8 cellular contexts compared by ENCODE assay signal in the genomic region with DNA sequence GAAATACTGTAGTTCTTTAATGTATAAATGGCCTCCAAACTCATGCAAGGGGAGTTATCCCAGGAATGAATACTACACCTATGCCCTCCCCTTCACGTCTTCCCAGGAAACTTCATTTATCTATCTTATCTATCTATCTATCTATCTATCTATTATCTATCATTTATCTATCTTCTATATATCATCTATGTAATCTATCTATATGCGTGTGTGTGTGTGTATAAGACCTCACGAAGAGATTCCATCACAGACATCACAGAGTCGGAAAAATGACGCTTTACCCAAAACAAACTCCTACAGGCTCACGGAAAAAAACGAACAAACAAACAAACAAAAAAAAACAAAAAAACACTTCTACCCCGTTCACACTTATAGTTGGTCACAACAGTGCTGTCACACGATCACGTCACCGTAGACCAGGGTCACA. TPM values are rescaled to one million over a fixed set of nuclear protein-coding genes. Genes with fewer than 3 reads are reported as not detected.
DNase-seq lines count a peak whose midpoint lies in the region; ATAC-seq and TF ChIP-seq lines count a peak whose summit lies in the region.

No MANE protein-coding gene starts in this region.

- peaks cover 63% of the 10 kb centered on the region for H3K36me3 Mint-ChIP-seq in natural killer cell treated with Interleukin-12 subunit alpha and Interleukin-12 subunit beta and Interleukin-15 and Interleukin-18, amount 100 ng/mL, for 72 hours

- H3K4me1 Mint-ChIP-seq in natural killer cell treated with Interleukin-12 subunit alpha and Interleukin-12 subunit beta and Interleukin-15 and Interleukin-18, amount 100 ng/mL, for 72 hours (ENCODE audit: low read depth in 2 of 2) = peaks cover 30 to 35% of the 10 kb centered on the region in 2 donors

- intact Hi-C loops in dorsolateral prefrontal cortex (cut with DNase I) = loop anchor here (5.0 kb wide), 1 partner anchor 45 kb away; the partner anchor contains the start of gene ZNF260 (in 2 of the 2)

- DNase-seq in AG09309 (ENCODE audit: low read depth) (no peak), LNCaP clone FGC (ENCODE audit: low read depth) (no peak), dorsolateral prefrontal cortex (no peak), glomerular visceral epithelial cell (ENCODE audit: extremely low spot score) (no peak), SHP77 treated with DMSO at 0.1 percent for 48 hours (lab: John Stamatoyannopoulos, UW) (no peak), GDM1 (lab: John Stamatoyannopoulos, UW) (no peak)
- DNase-seq in natural killer cell treated with Interleukin-12 subunit alpha and Interleukin-12 subunit beta and Interleukin-15 and Interleukin-18, amount 100 ng/mL, for 72 hours (ENCODE audit: low spot score) = no peak

- peak overlapping the region; percentile 91 to 99 for H3K27ac Mint-ChIP-seq in natural killer cell treated with Interleukin-12 subunit alpha and Interleukin-12 subunit beta and Interleukin-15 and Interleukin-18, amount 100 ng/mL, for 72 hours

- H3K9me3 Mint-ChIP-seq in natural killer cell treated with Interleukin-12 subunit alpha and Interleukin-12 subunit beta and Interleukin-15 and Interleukin-18, amount 100 ng/mL, for 72 hours = peaks cover 4% of the 10 kb centered on the region

- peak overlapping the region in 50 of 59 donors; percentile 10 to 90 (median 70) for H3K27ac ChIP-seq in dorsolateral prefrontal cortex

- H3K4me3 Mint-ChIP-seq in natural killer cell treated with Interleukin-12 subunit alpha and Interleukin-12 subunit beta and Interleukin-15 and Interleukin-18, amount 100 ng/mL, for 72 hours = peak overlapping the region; percentile 100

- TF ChIP-seq CTCF in AG09309 (IDR thresholded peaks at IDR 0.05; ENCODE audit: control insufficient read depth, insufficient read depth, low read depth, low read length, missing control alignments) (no peak), LNCaP clone FGC (IDR thresholded peaks at IDR 0.05; ENCODE audit: control insufficient read depth, extremely low read depth, insufficient read depth) (no peak), dorsolateral prefrontal cortex (IDR thresholded peaks at IDR 0.05 in 54 of 56, conservative IDR thresholded peaks at IDR 0.05 in 2 of 56; ENCODE audit: low read depth in 1 of 56, partially characterized antibody in 56 of 56) (no peak)

- H3K27me3 Mint-ChIP-seq in natural killer cell treated with Interleukin-12 subunit alpha and Interleukin-12 subunit beta and Interleukin-15 and Interleukin-18, amount 100 ng/mL, for 72 hours = no peaks in the 10 kb centered on the region

- H3K27me3 ChIP-seq in dorsolateral prefrontal cortex = no peaks in the 10 kb centered on the region

- H3K4me3 ChIP-seq in AG09309 (ENCODE audit: control insufficient read depth, low read depth, low read length) (peak overlapping the region; percentile 90), LNCaP clone FGC (ENCODE audit: low read depth, low read length) (peak overlapping the region; percentile 86), dorsolateral prefrontal cortex (peak overlapping the region; percentile 52 to 100 (median 89))

- ATAC-seq in natural killer cell treated with Interleukin-12 subunit alpha and Interleukin-12 subunit beta and Interleukin-15 and Interleukin-18, amount 100 ng/mL, for 72 hours = no peak
- ATAC-seq in GM21737 (IDR thresholded peaks at IDR 0.05; ENCODE audit: unreplicated experiment) = no peak

RNA-seq across cellular contexts. Expression of gene ZNF529, which starts 0.5 kb away (rescaled TPM):
- total RNA-seq in dorsolateral prefrontal cortex = 10 to 100 TPM; 23.6 to 57.4 (median 38.0) TPM
- 10 to 100 TPM; 11.0 to 14.6 TPM for total RNA-seq in natural killer cell treated with Interleukin-12 subunit alpha and Interleukin-12 subunit beta and Interleukin-15 and Interleukin-18, amount 100 ng/mL, for 72 hours

RNA-seq across cellular contexts. Expression of gene ZNF382, which starts 32.5 kb away (rescaled TPM):
- 10 to 100 TPM; 32.5 to 84.9 (median 57.0) TPM for total RNA-seq in dorsolateral prefrontal cortex
- total RNA-seq in natural killer cell treated with Interleukin-12 subunit alpha and Interleukin-12 subunit beta and Interleukin-15 and Interleukin-18, amount 100 ng/mL, for 72 hours = 1 to 10 TPM; 3.0 to 3.9 TPM

RNA-seq across cellular contexts. Expression of gene ZNF260, which starts 44.5 kb away (rescaled TPM):
- total RNA-seq in dorsolateral prefrontal cortex = 10 to 100 TPM; 10.1 to 24.3 (median 14.8) TPM
- 1 to 10 TPM; 6.0 to 7.1 TPM for total RNA-seq in natural killer cell treated with Interleukin-12 subunit alpha and Interleukin-12 subunit beta and Interleukin-15 and Interleukin-18, amount 100 ng/mL, for 72 hours

Comparison
In these comparisons a context has a peak if more than half of its experiments do, and no peak if none do; other contexts are left out.
1. RNA of gene ZNF382, which starts 32.5 kb away (total RNA-seq): 32.5 to 84.9 TPM in dorsolateral prefrontal cortex; 3.0 to 3.9 TPM in natural killer cell treated with Interleukin-12 subunit alpha and Interleukin-12 subunit beta and Interleukin-15 and Interleukin-18, amount 100 ng/mL, for 72 hours; every median in the first group is over 4 times any median in the second.
2. Peak in every context shown above with its lines, with median percentiles within 50 percentile points of each other: H3K4me3 ChIP-seq.